17 cellular contexts compared by ENCODE assay signal in the genomic region with DNA sequence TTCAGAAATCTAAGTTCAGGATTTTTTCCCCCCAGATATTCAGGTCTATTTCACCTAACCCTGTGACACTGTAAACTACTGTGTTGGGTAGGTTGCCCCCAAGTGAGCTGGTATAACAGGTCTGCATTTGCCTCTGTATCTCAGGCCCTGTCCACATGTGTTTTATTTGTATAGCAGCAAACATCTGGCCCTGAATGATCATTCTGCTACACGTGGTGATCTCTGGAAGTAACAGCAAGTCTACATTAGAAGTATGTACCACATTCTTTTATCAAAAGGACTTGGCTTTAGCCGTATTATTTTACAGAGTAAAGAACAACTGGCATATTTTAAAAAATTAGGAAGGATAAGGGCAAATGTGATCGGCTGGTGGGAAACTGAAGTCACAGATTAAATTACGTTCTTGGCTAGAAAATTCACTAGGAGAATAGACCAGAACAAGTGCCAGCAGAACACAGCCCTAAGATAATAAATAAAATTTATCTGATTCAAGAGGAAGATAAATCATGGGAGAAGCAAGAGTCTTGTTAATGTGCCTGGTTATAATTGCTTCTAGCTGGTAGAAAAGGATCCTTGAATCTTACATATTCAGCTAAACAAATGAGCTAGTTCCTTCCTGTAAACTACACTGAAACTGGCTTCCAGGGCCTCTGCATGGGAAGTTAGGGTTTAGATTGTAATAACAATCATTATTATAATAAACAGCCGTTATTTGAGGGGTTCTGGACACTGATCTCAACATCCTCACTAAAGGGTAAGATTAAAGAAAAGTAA.
"Had no signal": no experiment of that assay in that cellular context is flagged by ENCODE, and none has a peak within 500 bp of the region (broad histone marks: within the 10 kb centered on the region; RNA-seq: fewer than 3 reads in every experiment).

No MANE protein-coding gene starts in this region.

- H3K4me1 Mint-ChIP-seq: activated B cell treated with CpG ODN at 0.5 μM for 24 hours, naive B cell had no signal

- ATAC-seq: left lung had no signal

- H3K36me3 ChIP-seq: left lung, prostate gland, right atrium auricular region, stomach had no signal

- H3K4me3 ChIP-seq: left lung, prostate gland, right atrium auricular region, skin epidermis, stomach had no signal

- DNase-seq: activated B cell treated with CpG ODN at 0.5 μM for 24 hours; activated CD4-positive, alpha-beta memory T cell treated with anti-CD3 and anti-CD28 coated beads for 36 hours; activated CD4-positive, alpha-beta T cell treated with anti-CD3 and anti-CD28 coated beads for 4 hours; cerebellar nuclear complex; effector CD4-positive, alpha-beta T cell; kidney; left lung; naive B cell; stimulated activated CD4-positive, alpha-beta T cell treated with anti-CD3 and anti-CD28 coated beads, Interleukin-15, amount 100 ng/mL, for 24 hours; stimulated activated CD4-positive, alpha-beta T cell treated with anti-CD3 and anti-CD28 coated beads, Interleukin-2, amount 100 ng/mL, for 48 hours; stomach; trophoblast cell had no signal

- H3K36me3 Mint-ChIP-seq: activated CD4-positive, alpha-beta memory T cell treated with anti-CD3 and anti-CD28 coated beads for 36 hours; activated naive CD8-positive, alpha-beta T cell; naive B cell had no signal

- H3K4me1 ChIP-seq: prostate gland, right atrium auricular region had no signal

- H3K27me3 ChIP-seq: left lung, right atrium auricular region, stomach had no signal

- H3K27ac Mint-ChIP-seq: activated B cell treated with CpG ODN at 0.5 μM for 24 hours; activated CD4-positive, alpha-beta memory T cell treated with anti-CD3 and anti-CD28 coated beads for 36 hours; activated naive CD8-positive, alpha-beta T cell; naive B cell; T-helper 2 cell treated with Interferon-gamma antibody and Interleukin-4, amounts not matched to agents 5 μg/mL and 100 μg/mL, for 36 hours had no signal

- H3K27me3 Mint-ChIP-seq: activated B cell treated with CpG ODN at 0.5 μM for 24 hours; activated CD4-positive, alpha-beta memory T cell treated with anti-CD3 and anti-CD28 coated beads for 36 hours; activated naive CD8-positive, alpha-beta T cell; naive B cell had no signal

- H3K4me3 Mint-ChIP-seq: activated B cell treated with CpG ODN at 0.5 μM for 24 hours; activated CD4-positive, alpha-beta memory T cell treated with anti-CD3 and anti-CD28 coated beads for 36 hours; activated naive CD8-positive, alpha-beta T cell; naive B cell; T-helper 2 cell treated with Interferon-gamma antibody and Interleukin-4, amounts not matched to agents 5 μg/mL and 100 μg/mL, for 36 hours had no signal

- H3K27ac ChIP-seq: left lung, prostate gland, right atrium auricular region, skin epidermis, stomach had no signal

- H3K9me3 Mint-ChIP-seq: activated B cell treated with CpG ODN at 0.5 μM for 24 hours; activated CD4-positive, alpha-beta memory T cell treated with anti-CD3 and anti-CD28 coated beads for 36 hours; T-helper 2 cell treated with Interferon-gamma antibody and Interleukin-4, amounts not matched to agents 5 μg/mL and 100 μg/mL, for 36 hours had no signal

- H3K9me3 ChIP-seq: left lung, prostate gland, right atrium auricular region, stomach had no signal
